Comparison of ENCODE assay signal across 24 cellular contexts in genomic region chr3:22940285-22940684, GRCh38.
"Had no signal": no experiment of that assay in that cellular context is flagged by ENCODE, and none has a peak within 500 bp of the region (broad histone marks: within the 10 kb centered on the region; RNA-seq: fewer than 3 reads in every experiment).

No MANE protein-coding gene starts in this region.

- H3K27ac Mint-ChIP-seq: dendritic cell treated with granulocyte-macrophage colony-stimulating factor and Interleukin-4, amounts not matched to agents 40 ng/mL and 50 ng/mL, for 4 days; effector memory CD8-positive, alpha-beta T cell; endodermal cell had no signal

- H3K4me3 Mint-ChIP-seq: dendritic cell treated with granulocyte-macrophage colony-stimulating factor and Interleukin-4, amounts not matched to agents 40 ng/mL and 50 ng/mL, for 4 days; effector memory CD8-positive, alpha-beta T cell; endodermal cell had no signal

- H3K4me3 ChIP-seq: colonic mucosa, coronary artery, dorsolateral prefrontal cortex, esophagus squamous epithelium, gastrocnemius medialis, gastroesophageal sphincter, heart left ventricle, heart right ventricle, hepatocyte had no signal

- H3K27ac ChIP-seq: colonic mucosa, coronary artery, epithelial cell of prostate, esophagus squamous epithelium, foreskin keratinocyte, heart left ventricle, heart right ventricle had no signal

- H3K9me3 Mint-ChIP-seq: dendritic cell treated with granulocyte-macrophage colony-stimulating factor and Interleukin-4, amounts not matched to agents 40 ng/mL and 50 ng/mL, for 4 days; endodermal cell had no signal

- H3K27me3 ChIP-seq: colonic mucosa, dorsolateral prefrontal cortex, esophagus squamous epithelium, gastrocnemius medialis, gastroesophageal sphincter, heart left ventricle, heart right ventricle, hepatocyte had no signal

- DNase-seq: colonic mucosa; cortex of kidney; dermis blood vessel endothelial cell; dorsolateral prefrontal cortex; effector CD4-positive, alpha-beta T cell; effector CD8-positive, alpha-beta T cell; effector memory CD4-positive, alpha-beta T cell; effector memory CD8-positive, alpha-beta T cell; endodermal cell; erythroblast; esophagus squamous epithelium; foreskin fibroblast; foreskin keratinocyte; foreskin melanocyte; gastrocnemius medialis; glutamatergic neuron; head of caudate nucleus; heart left ventricle; heart right ventricle had no signal

- H3K4me1 ChIP-seq: colonic mucosa, foreskin keratinocyte, heart left ventricle, heart right ventricle had no signal

- H3K9me3 ChIP-seq: colonic mucosa, esophagus squamous epithelium, gastrocnemius medialis, gastroesophageal sphincter, heart left ventricle, heart right ventricle had no signal

- H3K27me3 Mint-ChIP-seq: dendritic cell treated with granulocyte-macrophage colony-stimulating factor and Interleukin-4, amounts not matched to agents 40 ng/mL and 50 ng/mL, for 4 days; effector memory CD8-positive, alpha-beta T cell had no signal

- H3K36me3 ChIP-seq: colonic mucosa, esophagus squamous epithelium, gastrocnemius medialis, gastroesophageal sphincter, heart left ventricle, heart right ventricle had no signal
